In the genomic region with DNA sequence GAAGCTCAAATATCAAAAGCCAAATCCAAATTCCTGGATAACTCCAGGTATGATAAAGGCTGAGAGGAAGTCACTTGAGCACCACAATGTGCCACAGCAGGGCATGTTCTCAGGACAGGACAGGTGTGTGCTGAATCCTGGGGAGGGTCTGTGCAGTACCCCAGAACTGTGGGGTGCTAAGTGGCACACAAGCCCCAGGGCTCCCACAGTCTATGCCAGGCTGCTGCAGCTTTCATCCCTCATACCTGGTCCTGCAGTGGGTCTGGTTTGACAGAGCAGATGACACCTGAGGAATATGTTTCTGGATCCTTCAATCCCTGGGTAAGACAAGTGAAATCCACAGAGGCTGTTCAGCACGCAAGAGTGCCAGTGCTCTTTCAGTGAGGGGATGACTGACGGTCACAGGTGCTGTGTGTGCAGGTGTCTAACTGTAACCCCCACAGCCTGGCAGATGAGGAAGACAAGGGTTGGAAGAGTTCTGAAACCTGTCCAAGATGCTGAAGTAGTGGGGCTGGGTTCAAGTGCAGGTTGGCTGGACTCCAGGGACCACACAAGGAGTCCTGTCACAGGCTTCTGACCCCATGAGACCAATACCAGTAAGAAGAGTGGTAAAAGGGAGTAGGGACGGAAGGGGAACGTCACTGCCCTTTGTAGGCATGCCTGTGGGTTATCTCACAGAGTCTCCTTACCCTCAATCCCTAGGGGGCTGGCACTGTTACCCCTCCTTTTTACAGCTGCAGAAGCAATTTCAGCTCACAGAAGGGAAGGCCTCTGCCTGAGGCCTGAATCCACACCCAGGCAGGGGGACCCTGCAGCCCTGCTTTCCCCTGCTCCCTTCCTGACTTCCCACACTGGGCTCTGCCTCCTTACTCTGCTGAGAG, we compare ENCODE assay signal across 34 cellular contexts. TPM values are rescaled to one million over a fixed set of nuclear protein-coding genes. Genes with fewer than 3 reads are reported as not detected.
DNase-seq lines count a peak whose midpoint lies in the region; ATAC-seq, FAIRE-seq and TF ChIP-seq lines count a peak whose summit lies in the region.
"Had no signal": no experiment of that assay in that cellular context is flagged by ENCODE, and none has a peak within 500 bp of the region (broad histone marks: within the 10 kb centered on the region; RNA-seq: fewer than 3 reads in every experiment).

No MANE protein-coding gene starts in this region.

- TF ChIP-seq RAD21 in liver (IDR thresholded peaks at IDR 0.05), result no peak

- H3K4me1 ChIP-seq in liver (ENCODE audit: control insufficient read depth in 4 of 4, insufficient read depth in 4 of 4, low read length in 3 of 4), result peaks cover 18 to 85% (median 72%) of the 10 kb centered on the region in 4 donors
- peaks cover 12% of the 10 kb centered on the region for H3K4me1 ChIP-seq in upper lobe of right lung
- H3K4me1 ChIP-seq: colonic mucosa, parathyroid adenoma had no signal

- no peak overlapping the region for H3K9ac ChIP-seq in liver (ENCODE audit: low read depth in 1 of 2, low read length in 2 of 2)
- H3K9ac ChIP-seq: parathyroid adenoma had no signal

- intact Hi-C loops in upper lobe of right lung (cut with DNase I), result no loop called here

- no peaks in the 10 kb centered on the region for H3K27me3 ChIP-seq in liver (ENCODE audit: control insufficient read depth in 4 of 4, insufficient read depth in 4 of 4, low read length in 3 of 4)
- no peaks in the 10 kb centered on the region for H3K27me3 ChIP-seq in upper lobe of right lung
- H3K27me3 ChIP-seq: brain microvascular endothelial cell, colonic mucosa, Peyer's patch had no signal

- H3K9me3 ChIP-seq in liver (ENCODE audit: control insufficient read depth in 4 of 4, low read length in 3 of 4) (no peaks in the 10 kb centered on the region), upper lobe of right lung (no peaks in the 10 kb centered on the region)
- H3K9me3 ChIP-seq: colonic mucosa, Peyer's patch had no signal

- H3K4me3 ChIP-seq in liver (ENCODE audit: low read depth in 1 of 3, low read length in 3 of 3), result no peak overlapping the region
- no peak overlapping the region for H3K4me3 ChIP-seq in upper lobe of right lung
- H3K4me3 ChIP-seq: colonic mucosa, Peyer's patch, smooth muscle cell had no signal

- H3K27ac ChIP-seq in angular gyrus (ENCODE audit: low read depth, low read length) (peak overlapping the region; percentile 81), liver (ENCODE audit: low read depth in 1 of 2, low read length in 2 of 2) (peak overlapping the region; percentile 76 to 90), upper lobe of right lung (no peak overlapping the region)
- H3K27ac ChIP-seq: 22Rv1, brain microvascular endothelial cell, C4-2B, colonic mucosa, HL-60, parathyroid adenoma, Peyer's patch had no signal

- FAIRE-seq in urothelium cell line (lab: Jason Lieb, UNC), result peak; percentile 20
- FAIRE-seq: H1 had no signal

- no peak for TF ChIP-seq CTCF in liver (IDR thresholded peaks at IDR 0.05; ENCODE audit: low read depth, low read length, missing input control)
- TF ChIP-seq CTCF in upper lobe of right lung (IDR thresholded peaks at IDR 0.05), result no peak

- WGBS in liver, result 88% methylated on average over 4 of the region's 4 CpGs

- H3K36me3 ChIP-seq in liver (ENCODE audit: control insufficient read depth in 4 of 4, insufficient read depth in 3 of 4, low read depth in 1 of 4, low read length in 3 of 4) (peaks cover 0 to 23% (median 11%) of the 10 kb centered on the region in 4 donors), upper lobe of right lung (peaks cover 54% of the 10 kb centered on the region)

- DNase-seq in DMS 273 (lab: John Stamatoyannopoulos, UW; ENCODE audit: unreplicated experiment) (peak; percentile 45), DMS 273 treated with DMSO at 0.1 percent for 48 hours (lab: John Stamatoyannopoulos, UW) (no peak), urothelium cell line (ENCODE audit: low spot score) (no peak), NCI-H2227 treated with DMSO at 0.1 percent for 48 hours (lab: John Stamatoyannopoulos, UW) (no peak), KG1 (lab: John Stamatoyannopoulos, UW) (no peak), upper lobe of right lung (no peak)
- DNase-seq: activated CD4-positive, alpha-beta T cell treated with anti-CD3 and anti-CD28 coated beads for 36 hours; activated CD8-positive, alpha-beta memory T cell treated with anti-CD3 and anti-CD28 coated beads, Interleukin-2, amount 50 U/mL, for 48 hours; activated CD8-positive, alpha-beta T cell treated with anti-CD3 and anti-CD28 coated beads for 36 hours; activated naive CD4-positive, alpha-beta T cell treated with anti-CD3 and anti-CD28 coated beads, Interleukin-2, amount 50 U/mL, for 16 hours; brain microvascular endothelial cell; colonic mucosa; effector CD8-positive, alpha-beta T cell; EL; HFFc6; Karpas-422; mesenchymal stem cell; NCI-H1417; NCI-H2029; Peyer's patch; SIG-M5; SW 1271; T-helper 9 cell had no signal

- no peak for ATAC-seq in upper lobe of right lung
- ATAC-seq: activated CD4-positive, alpha-beta T cell treated with anti-CD3 and anti-CD28 coated beads for 36 hours; activated CD8-positive, alpha-beta T cell treated with anti-CD3 and anti-CD28 coated beads for 36 hours had no signal

TF ChIP-seq in liver, 16 proteins besides CTCF, POLR2A, EP300 and RAD21:
- TF ChIP-seq NR2F2 (IDR thresholded peaks at IDR 0.05), result no peak
- TF ChIP-seq GABPA (IDR thresholded peaks at IDR 0.05 in 1 of 2, conservative IDR thresholded peaks at IDR 0.05 in 1 of 2), result no peak
TF ChIP-seq in liver: peak in this region for 0.

RNA-seq across cellular contexts. Expression of gene SERPIND1, which starts 14.1 kb away (rescaled TPM):
- total RNA-seq in liver (100 to 1,000 TPM; 117 to 176 TPM), upper lobe of right lung (0.58 TPM)
- 100 to 1,000 TPM; 166 to 173 TPM for polyA plus RNA-seq in liver
- total RNA-seq: activated CD4-positive, alpha-beta T cell treated with anti-CD3 and anti-CD28 coated beads for 36 hours; activated CD8-positive, alpha-beta T cell treated with anti-CD3 and anti-CD28 coated beads for 36 hours; activated T-helper 2 cell treated with anti-CD3 and anti-CD28 coated beads, Interferon-gamma antibody, Interleukin-2, Interleukin-4, amounts not matched to agents 10 μg/mL and 5 μg/mL and 100 μg/mL, durations not matched to agents 14 hours and 24 hours and 36 hours; epithelial cell of proximal tubule; H1; neural crest cell; Peyer's patch; smooth muscle cell had no signal
- polyA plus RNA-seq: H1 had no signal

Comparison
In these comparisons a context has a peak if more than half of its experiments do, and no peak if none do; other contexts are left out.
1. RNA of gene SERPIND1, which starts 14.1 kb away (total RNA-seq): 117 to 176 TPM in liver; 0.58 TPM in upper lobe of right lung (single experiment); every median in the first group is over 10 times any median in the second.